ENCODE assay signal across 9 cellular contexts in genomic region chr6:40852667-40853383, GRCh38.
DNase-seq lines count a peak whose midpoint lies in the region; ATAC-seq, FAIRE-seq and TF ChIP-seq lines count a peak whose summit lies in the region.
"Had no signal": no experiment of that assay in that cellular context is flagged by ENCODE, and none has a peak within 500 bp of the region (broad histone marks: within the 10 kb centered on the region; RNA-seq: fewer than 3 reads in every experiment).

No MANE protein-coding gene starts in this region.

- no peak overlapping the region for H3K4me3 ChIP-seq in left ventricle myocardium inferior
- no peak overlapping the region for H3K4me3 ChIP-seq in NT2/D1 (ENCODE audit: insufficient read length, low read depth)
- H3K4me3 ChIP-seq in fibroblast of lung (replicated peaks in 1 of 4; ENCODE audit: control extremely low read depth in 1 of 4, insufficient read depth in 1 of 4, low read depth in 3 of 4, low read length in 4 of 4): no peak overlapping the region
- H3K4me3 ChIP-seq in transverse colon: no peak overlapping the region

- peaks cover 10% of the 10 kb centered on the region for H3K4me1 ChIP-seq in left ventricle myocardium inferior
- no peaks in the 10 kb centered on the region for H3K4me1 ChIP-seq in NT2/D1 (ENCODE audit: insufficient read depth, insufficient read length)
- no peaks in the 10 kb centered on the region for H3K4me1 ChIP-seq in fibroblast of lung (ENCODE audit: control insufficient read depth, extremely low read depth, insufficient read depth, low read length)
- H3K4me1 ChIP-seq in transverse colon: no peaks in the 10 kb centered on the region

- no peak for TF ChIP-seq EP300 in transverse colon (IDR thresholded peaks at IDR 0.05; ENCODE audit: low read depth)

- H3K36me3 ChIP-seq in left ventricle myocardium inferior (no peaks in the 10 kb centered on the region), NT2/D1 (ENCODE audit: insufficient read depth, insufficient read length, low read length) (no peaks in the 10 kb centered on the region), fibroblast of lung (ENCODE audit: control insufficient read depth, insufficient read depth, low read length) (no peaks in the 10 kb centered on the region), transverse colon (no peaks in the 10 kb centered on the region)

- intact Hi-C loops in left ventricle myocardium inferior (cut with micrococcal nuclease): no loop called here
- intact Hi-C loops in left ventricle myocardium superior (cut with micrococcal nuclease): no loop called here
- intact Hi-C loops in transverse colon (cut with DNase I; ENCODE audit: low total_unique reads): no loop called here

- in situ Hi-C loops in transverse colon (cut with MboI; ENCODE audit: low pct_ligation_motif_present in 1 of 4, low pct_unique_long_range_greater_than_20kb in 1 of 4, low sequenced_read_pairs in 3 of 4): no loop called here

- TF ChIP-seq CTCF in left ventricle myocardium inferior (IDR thresholded peaks at IDR 0.05; ENCODE audit: borderline replicate concordance): peak; percentile 44
- TF ChIP-seq CTCF in fibroblast of lung (conservative IDR thresholded peaks at IDR 0.05 in 1 of 2, IDR thresholded peaks at IDR 0.05 in 1 of 2; ENCODE audit: low read depth in 1 of 2, low read length in 2 of 2): peak; percentile 31 to 41
- peak in 3 of 5 experiments; percentile 17 to 36 (median 28) for TF ChIP-seq CTCF in transverse colon (IDR thresholded peaks at IDR 0.05)

- WGBS in transverse colon (ENCODE audit: low coverage in 1 of 2), 2 donors: 24 to 39% methylated on average over 3 to 6 of the region's 6 CpGs

- DNase-seq in left ventricle myocardium inferior (no peak), left ventricle myocardium superior (no peak), NT2/D1 (ENCODE audit: low read depth, low spot score) (peak; percentile 23), fibroblast of lung (ENCODE audit: low read depth in 2 of 2) (no peak), transverse colon (no peak), NCI-H1105 treated with DMSO at 0.1 percent for 48 hours (lab: John Stamatoyannopoulos, UW) (no peak), HTR-8/SVneo (ENCODE audit: insufficient read length, low spot score) (no peak), SW 1271 (lab: John Stamatoyannopoulos, UW) (no peak)
- DNase-seq: activated CD4-positive, alpha-beta T cell treated with anti-CD3 and anti-CD28 coated beads, Interleukin-2, amount 10 ng/mL, durations not matched to agents 7 days and 5 days had no signal

- ATAC-seq in left ventricle myocardium superior: no peak

- no peak overlapping the region for H3K27ac ChIP-seq in left ventricle myocardium inferior (replicated peaks)
- H3K27ac ChIP-seq in fibroblast of lung (ENCODE audit: insufficient read depth, low read length): no peak overlapping the region
- H3K27ac ChIP-seq in transverse colon: no peak overlapping the region

- no peak for TF ChIP-seq POLR2A in transverse colon (IDR thresholded peaks at IDR 0.05)

- H3K79me2 ChIP-seq in fibroblast of lung (ENCODE audit: control insufficient read depth, insufficient read depth, low read length): no peaks in the 10 kb centered on the region

- no peak overlapping the region for H2AFZ ChIP-seq in fibroblast of lung (ENCODE audit: low read length)

- no peaks in the 10 kb centered on the region for H4K20me1 ChIP-seq in fibroblast of lung (ENCODE audit: control insufficient read depth, extremely low read depth, insufficient read depth, low read length)

- H3K27me3 ChIP-seq in left ventricle myocardium inferior (ENCODE audit: low read depth) (peaks cover 33% of the 10 kb centered on the region), NT2/D1 (ENCODE audit: insufficient read depth, insufficient read length) (no peaks in the 10 kb centered on the region), fibroblast of lung (ENCODE audit: control insufficient read depth, insufficient read depth, low read length) (no peaks in the 10 kb centered on the region), transverse colon (no peaks in the 10 kb centered on the region)

- FAIRE-seq in HTR-8/SVneo (lab: Jason Lieb, UNC): no peak

- no peaks in the 10 kb centered on the region for H3K9me3 ChIP-seq in left ventricle myocardium inferior (replicated peaks)
- H3K9me3 ChIP-seq in NT2/D1 (ENCODE audit: insufficient read depth, low read length): no peaks in the 10 kb centered on the region
- no peaks in the 10 kb centered on the region for H3K9me3 ChIP-seq in fibroblast of lung (ENCODE audit: control insufficient read depth, insufficient read depth, low read depth, low read length)
- H3K9me3 ChIP-seq in transverse colon: no peaks in the 10 kb centered on the region

- H3K9ac ChIP-seq in NT2/D1 (ENCODE audit: insufficient read length, low read depth) (no peak overlapping the region), fibroblast of lung (ENCODE audit: insufficient read depth, low read length) (no peak overlapping the region)

- no peak overlapping the region for H3K4me2 ChIP-seq in fibroblast of lung (ENCODE audit: extremely low read depth, insufficient read depth, low read length)
